ENCODE assay signal across 14 cellular contexts in the genomic region with DNA sequence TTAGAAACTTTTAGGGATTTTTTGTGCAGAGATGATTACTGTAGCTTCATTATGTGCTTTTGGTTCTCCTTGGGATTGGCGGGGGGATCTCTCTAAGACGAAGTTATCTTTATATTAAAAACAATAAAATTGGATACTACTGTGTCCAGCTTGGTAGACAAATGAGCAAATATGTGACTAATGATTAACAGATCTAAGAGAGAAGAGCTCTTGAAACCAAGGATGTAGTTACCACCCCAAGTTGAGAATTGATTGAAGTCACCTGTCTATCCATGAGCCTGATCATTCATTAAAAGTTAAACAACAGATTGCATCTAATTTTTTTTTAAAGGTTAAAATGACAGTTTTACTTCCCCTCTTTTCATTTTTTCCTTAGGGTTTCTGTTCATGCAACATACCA. TPM values are rescaled to one million over a fixed set of nuclear protein-coding genes. Genes with fewer than 3 reads are reported as not detected.
DNase-seq lines count a peak whose midpoint lies in the region; ATAC-seq lines count a peak whose summit lies in the region.
"Had no signal": no experiment of that assay in that cellular context is flagged by ENCODE, and none has a peak within 500 bp of the region (broad histone marks: within the 10 kb centered on the region; RNA-seq: fewer than 3 reads in every experiment).

No MANE protein-coding gene starts in this region.

- no peaks in the 10 kb centered on the region for H3K27me3 Mint-ChIP-seq in activated naive CD4-positive, alpha-beta T cell treated with anti-CD3 and anti-CD28 coated beads, Interleukin-2, amount 50 U/mL, for 24 hours
- no peaks in the 10 kb centered on the region for H3K27me3 Mint-ChIP-seq in activated naive CD8-positive, alpha-beta T cell treated with anti-CD3 and anti-CD28 coated beads, Interleukin-2, amount 50 U/mL, for 24 hours
- H3K27me3 Mint-ChIP-seq: CD8-positive, alpha-beta memory T cell had no signal

- peaks cover 25% of the 10 kb centered on the region for H3K36me3 Mint-ChIP-seq in activated naive CD4-positive, alpha-beta T cell treated with anti-CD3 and anti-CD28 coated beads, Interleukin-2, amount 50 U/mL, for 24 hours
- peaks cover 21 to 70% of the 10 kb centered on the region in 2 donors for H3K36me3 Mint-ChIP-seq in activated naive CD4-positive, alpha-beta T cell treated with anti-CD3 and anti-CD28 coated beads, Interleukin-2, amount 50 U/mL, for 72 hours
- H3K36me3 Mint-ChIP-seq in activated naive CD8-positive, alpha-beta T cell treated with anti-CD3 and anti-CD28 coated beads, Interleukin-2, amount 50 U/mL, for 24 hours (ENCODE audit: low read depth), result peaks cover 85% of the 10 kb centered on the region

- no peak for DNase-seq in activated naive CD4-positive, alpha-beta T cell treated with anti-CD3 and anti-CD28 coated beads, Interleukin-2, amount 50 U/mL, for 72 hours (ENCODE audit: low spot score in 2 of 2)
- no peak for DNase-seq in activated naive CD8-positive, alpha-beta T cell treated with anti-CD3 and anti-CD28 coated beads, Interleukin-2, amount 50 U/mL, for 24 hours
- no peak for DNase-seq in KBM-7
- DNase-seq: CD8-positive, alpha-beta memory T cell; DMS79; NCI-H187; NCI-H2107; NCI-H510A treated with DMSO at 0.1 percent for 48 hours; NCI-H774; PC-3 had no signal

- peak overlapping the region; percentile 55 for H3K27ac Mint-ChIP-seq in activated naive CD4-positive, alpha-beta T cell treated with anti-CD3 and anti-CD28 coated beads, Interleukin-2, amount 50 U/mL, for 24 hours
- H3K27ac Mint-ChIP-seq in activated naive CD4-positive, alpha-beta T cell treated with anti-CD3 and anti-CD28 coated beads, Interleukin-2, amount 50 U/mL, for 72 hours, result peak overlapping the region in 1 of 2 donors; percentile 26
- H3K27ac Mint-ChIP-seq in activated naive CD8-positive, alpha-beta T cell treated with anti-CD3 and anti-CD28 coated beads, Interleukin-2, amount 50 U/mL, for 24 hours, result peak overlapping the region; percentile 27
- H3K27ac Mint-ChIP-seq: CD8-positive, alpha-beta memory T cell had no signal

- no peaks in the 10 kb centered on the region for H3K9me3 Mint-ChIP-seq in activated naive CD4-positive, alpha-beta T cell treated with anti-CD3 and anti-CD28 coated beads, Interleukin-2, amount 50 U/mL, for 24 hours
- no peaks in the 10 kb centered on the region for H3K9me3 Mint-ChIP-seq in activated naive CD4-positive, alpha-beta T cell treated with anti-CD3 and anti-CD28 coated beads, Interleukin-2, amount 50 U/mL, for 72 hours
- H3K9me3 Mint-ChIP-seq in activated naive CD8-positive, alpha-beta T cell treated with anti-CD3 and anti-CD28 coated beads, Interleukin-2, amount 50 U/mL, for 24 hours, result no peaks in the 10 kb centered on the region
- H3K9me3 Mint-ChIP-seq: CD8-positive, alpha-beta memory T cell had no signal

- ATAC-seq in activated naive CD4-positive, alpha-beta T cell treated with anti-CD3 and anti-CD28 coated beads, Interleukin-2, amount 50 U/mL, for 72 hours, result no peak
- ATAC-seq in GM19043 (IDR thresholded peaks at IDR 0.05; ENCODE audit: low read depth, unreplicated experiment) (peak; percentile 71), HG03159 (IDR thresholded peaks at IDR 0.05; ENCODE audit: unreplicated experiment) (no peak), HG03460 (IDR thresholded peaks at IDR 0.05; ENCODE audit: unreplicated experiment) (no peak)
- no peak for ATAC-seq in activated naive CD8-positive, alpha-beta T cell treated with anti-CD3 and anti-CD28 coated beads, Interleukin-2, amount 50 U/mL, for 24 hours

- no peak overlapping the region for H3K4me3 Mint-ChIP-seq in activated naive CD4-positive, alpha-beta T cell treated with anti-CD3 and anti-CD28 coated beads, Interleukin-2, amount 50 U/mL, for 24 hours
- no peak overlapping the region for H3K4me3 Mint-ChIP-seq in activated naive CD8-positive, alpha-beta T cell treated with anti-CD3 and anti-CD28 coated beads, Interleukin-2, amount 50 U/mL, for 24 hours
- H3K4me3 Mint-ChIP-seq: CD8-positive, alpha-beta memory T cell had no signal

- in situ Hi-C loops in KBM-7 (cut with MboI; ENCODE audit: low pct_unique_long_range_greater_than_20kb, low sequenced_read_pairs), result no loop called here

- peaks cover 41% of the 10 kb centered on the region for H3K4me1 Mint-ChIP-seq in activated naive CD4-positive, alpha-beta T cell treated with anti-CD3 and anti-CD28 coated beads, Interleukin-2, amount 50 U/mL, for 24 hours
- peaks cover 41% of the 10 kb centered on the region for H3K4me1 Mint-ChIP-seq in activated naive CD8-positive, alpha-beta T cell treated with anti-CD3 and anti-CD28 coated beads, Interleukin-2, amount 50 U/mL, for 24 hours

RNA-seq across cellular contexts. Expression of gene PAICS, which starts 8.7 kb away (rescaled TPM):
- total RNA-seq in activated naive CD4-positive, alpha-beta T cell treated with anti-CD3 and anti-CD28 coated beads, Interleukin-2, amount 50 U/mL, for 72 hours, result 100 to 1,000 TPM; 248 to 387 TPM

RNA-seq across cellular contexts. Expression of gene PPAT, which starts 9.3 kb away (rescaled TPM):
- total RNA-seq in activated naive CD4-positive, alpha-beta T cell treated with anti-CD3 and anti-CD28 coated beads, Interleukin-2, amount 50 U/mL, for 72 hours, result 10 to 100 TPM; 34.4 to 50.8 TPM

RNA-seq across cellular contexts. Expression of gene SRP72, which starts 22.7 kb away (rescaled TPM):
- 100 to 1,000 TPM; 152 to 179 TPM for total RNA-seq in activated naive CD4-positive, alpha-beta T cell treated with anti-CD3 and anti-CD28 coated beads, Interleukin-2, amount 50 U/mL, for 72 hours

RNA-seq across cellular contexts. Expression of gene AASDH, which starts 57.4 kb away (rescaled TPM):
- total RNA-seq in activated naive CD4-positive, alpha-beta T cell treated with anti-CD3 and anti-CD28 coated beads, Interleukin-2, amount 50 U/mL, for 72 hours, result 10 to 100 TPM in 1 of 2 donors, 1 to 10 TPM in 1; 8.8 to 13.8 TPM
